In the genomic region with DNA sequence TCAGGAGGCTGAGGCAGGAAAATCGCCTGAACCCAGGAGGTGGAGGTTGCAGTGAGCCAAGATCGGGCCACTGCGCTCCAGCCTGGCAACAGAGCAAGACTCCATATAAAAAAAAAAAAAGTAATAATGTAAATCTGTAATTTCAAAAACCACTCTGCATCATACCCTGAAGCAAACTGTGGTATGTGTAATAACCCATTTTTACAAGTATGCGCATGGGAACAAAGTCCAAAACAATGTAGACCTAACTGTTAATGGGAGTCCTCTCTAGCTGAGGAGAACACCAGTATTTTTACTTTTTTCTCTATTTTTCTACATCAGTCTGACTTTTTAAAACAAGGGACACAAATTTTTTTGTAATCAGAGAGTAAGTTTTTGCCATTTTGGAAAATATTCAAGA, we compare ENCODE assay signal across 27 cellular contexts.
"Had no signal": no experiment of that assay in that cellular context is flagged by ENCODE, and none has a peak within 500 bp of the region (broad histone marks: within the 10 kb centered on the region; RNA-seq: fewer than 3 reads in every experiment).

No MANE protein-coding gene starts in this region.

- H3K27me3 ChIP-seq: esophagus squamous epithelium, gastrocnemius medialis, heart right ventricle, hepatocyte, left lung had no signal

- H3K27ac ChIP-seq: epithelial cell of prostate, esophagus squamous epithelium, gastrocnemius medialis, heart right ventricle, hepatocyte, left lung, lower lobe of right lung had no signal

- H3K4me2 ChIP-seq: hepatocyte had no signal

- ATAC-seq: effector memory CD8-positive, alpha-beta T cell; esophagus mucosa; gastrocnemius medialis; heart right ventricle; left lung; left ventricle myocardium superior; lower lobe of right lung had no signal

- H3K4me1 ChIP-seq: esophagus squamous epithelium, gastrocnemius medialis, left lung, lower lobe of right lung had no signal

- H3K4me1 Mint-ChIP-seq: endodermal cell, immature natural killer cell, mesothelial cell of epicardium had no signal

- H3K36me3 ChIP-seq: esophagus squamous epithelium, gastrocnemius medialis, heart right ventricle, left lung, lower lobe of right lung had no signal

- H3K4me3 ChIP-seq: esophagus squamous epithelium, gastrocnemius medialis, heart right ventricle, hepatocyte, left lung, lower lobe of right lung had no signal

- H3K27ac Mint-ChIP-seq: dendritic cell treated with granulocyte-macrophage colony-stimulating factor and Interleukin-4, amounts not matched to agents 40 ng/mL and 50 ng/mL, for 4 days; effector memory CD8-positive, alpha-beta T cell; endodermal cell; immature natural killer cell; mesothelial cell of epicardium had no signal

- DNase-seq: cortex of kidney; effector CD8-positive, alpha-beta T cell; effector memory CD8-positive, alpha-beta T cell; endodermal cell; erythroblast; esophagus squamous epithelium; foreskin fibroblast; foreskin melanocyte; gastrocnemius medialis; glutamatergic neuron; heart right ventricle; hypothalamus; immature natural killer cell; islet precursor cell; kidney; kidney glomerular epithelial cell; left lung; left ventricle myocardium superior; lower lobe of right lung; mesenchymal stem cell had no signal

- H3K36me3 Mint-ChIP-seq: immature natural killer cell had no signal

- H2AFZ ChIP-seq: hepatocyte had no signal

- H3K4me3 Mint-ChIP-seq: dendritic cell treated with granulocyte-macrophage colony-stimulating factor and Interleukin-4, amounts not matched to agents 40 ng/mL and 50 ng/mL, for 4 days; effector memory CD8-positive, alpha-beta T cell; endodermal cell; immature natural killer cell; mesothelial cell of epicardium had no signal

- FAIRE-seq: colon, endometrium, kidney had no signal

- H3K9me3 ChIP-seq: esophagus squamous epithelium, gastrocnemius medialis, heart right ventricle, left lung, lower lobe of right lung had no signal

- H3K9me3 Mint-ChIP-seq: dendritic cell treated with granulocyte-macrophage colony-stimulating factor and Interleukin-4, amounts not matched to agents 40 ng/mL and 50 ng/mL, for 4 days; effector memory CD8-positive, alpha-beta T cell; endodermal cell; immature natural killer cell; mesothelial cell of epicardium had no signal
